Comparison of ENCODE assay signal across 9 cellular contexts in the genomic region with DNA sequence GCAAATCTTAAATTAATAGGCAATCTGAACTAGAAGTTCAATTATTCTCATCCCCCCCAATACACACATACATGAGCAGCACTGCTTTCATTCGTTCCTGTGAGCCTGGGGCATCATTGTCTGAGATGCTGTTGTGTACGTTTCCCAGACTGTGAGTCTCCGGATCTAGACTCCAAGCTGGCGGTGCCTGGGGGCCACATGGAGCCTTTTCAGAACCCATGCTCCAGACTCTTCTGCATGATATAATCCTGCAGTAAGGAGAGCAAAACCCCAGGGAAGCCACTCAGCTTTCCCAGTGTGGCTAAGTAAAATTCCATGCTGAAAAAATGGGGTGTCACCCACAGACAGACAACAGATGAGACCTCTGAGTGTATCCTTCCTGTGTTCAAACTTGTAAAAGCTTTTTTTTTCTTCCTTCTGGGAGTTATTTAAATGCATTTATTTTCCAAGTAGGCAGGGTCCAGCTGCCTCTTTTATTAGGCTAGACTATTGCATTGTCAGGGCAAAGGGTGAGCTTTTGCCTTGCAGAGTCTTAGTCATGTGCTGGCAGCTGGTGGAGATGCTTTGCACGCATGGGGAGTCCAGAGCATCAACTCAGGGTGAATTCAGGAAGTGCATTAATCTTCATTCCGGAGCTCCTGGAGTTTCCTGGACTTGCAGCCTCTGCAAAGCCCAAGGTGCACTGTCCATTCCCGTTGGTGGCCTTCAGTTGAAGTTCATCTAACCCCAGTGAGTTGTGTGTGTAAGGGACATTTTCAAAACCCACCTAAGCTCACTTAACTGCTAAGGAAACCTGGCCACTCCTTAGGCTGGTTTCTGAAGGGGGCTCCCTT.
DNase-seq lines count a peak whose midpoint lies in the region; ATAC-seq lines count a peak whose summit lies in the region.
"Had no signal": no experiment of that assay in that cellular context is flagged by ENCODE, and none has a peak within 500 bp of the region (broad histone marks: within the 10 kb centered on the region; RNA-seq: fewer than 3 reads in every experiment).

No MANE protein-coding gene starts in this region.

- in situ Hi-C loops in Caki2 (cut with HindIII; ENCODE audit: low pct_unique_long_range_greater_than_20kb, low sequenced_read_pairs), result loop anchor here (25.0 kb wide), 1 partner anchor 194 kb away; the partner anchor contains the start of genes ADO and EGR2

- peak; percentile 47 for DNase-seq in Caki2 (ENCODE audit: low read depth)
- peak; percentile 80 for DNase-seq in NOMO-1 treated with dmso at 0.1 percent for 144 hours (lab: John Stamatoyannopoulos, UW; ENCODE audit: unreplicated experiment)
- DNase-seq in islet precursor cell, result peak; percentile 46
- DNase-seq in NCI-H1930 (lab: John Stamatoyannopoulos, UW), result no peak
- DNase-seq in activated CD4-positive, alpha-beta T cell treated with anti-CD3 and anti-CD28 coated beads, Interleukin-2, amount 50 U/mL, for 48 hours, result no peak
- DNase-seq: activated CD8-positive, alpha-beta memory T cell treated with anti-CD3 and anti-CD28 coated beads, Interleukin-2, amount 10 ng/mL, durations not matched to agents 7 days and 5 days had no signal

- ATAC-seq in GM21717 (IDR thresholded peaks at IDR 0.05; ENCODE audit: unreplicated experiment) (peak; percentile 63), HG03095 (IDR thresholded peaks at IDR 0.05; ENCODE audit: unreplicated experiment) (no peak), HG02870 (IDR thresholded peaks at IDR 0.05; ENCODE audit: unreplicated experiment) (no peak)
- ATAC-seq: activated CD8-positive, alpha-beta memory T cell treated with anti-CD3 and anti-CD28 coated beads, Interleukin-2, amount 10 ng/mL, durations not matched to agents 7 days and 5 days had no signal

Comparison
In these comparisons a context has a peak if more than half of its experiments do, and no peak if none do; other contexts are left out.
1. DNase-seq: peak in Caki2 (single experiment), NOMO-1 treated with dmso at 0.1 percent for 144 hours (single experiment) and islet precursor cell (single experiment); none in NCI-H1930 (0 of 2) and activated CD4-positive, alpha-beta T cell treated with anti-CD3 and anti-CD28 coated beads, Interleukin-2, amount 50 U/mL, for 48 hours (0 of 2).